ENCODE assay signal across 15 cellular contexts in genomic region chr22:22425366-22425765, GRCh38.
"Had no signal": no experiment of that assay in that cellular context is flagged by ENCODE, and none has a peak within 500 bp of the region (broad histone marks: within the 10 kb centered on the region; RNA-seq: fewer than 3 reads in every experiment).

No MANE protein-coding gene starts in this region.

- H3K4me3 Mint-ChIP-seq: activated naive CD4-positive, alpha-beta T cell treated with anti-CD3 and anti-CD28 coated beads, Interleukin-2, amount 10 ng/mL, durations not matched to agents 7 days and 5 days; brain; central memory CD8-positive, alpha-beta T cell; neural crest cell had no signal

- FAIRE-seq: frontal cortex, islet of Langerhans had no signal

- ATAC-seq: heart left ventricle had no signal

- H3K27ac Mint-ChIP-seq: activated naive CD4-positive, alpha-beta T cell treated with anti-CD3 and anti-CD28 coated beads, Interleukin-2, amount 10 ng/mL, durations not matched to agents 7 days and 5 days; activated T-helper 2 cell treated with anti-CD3 and anti-CD28 coated beads, Interferon-gamma antibody, Interleukin-2, Interleukin-4, amounts not matched to agents 10 μg/mL and 5 μg/mL and 100 μg/mL, durations not matched to agents 14 hours and 24 hours and 36 hours had no signal

- H3K27ac ChIP-seq: heart left ventricle, tibial nerve, vagina had no signal

- H3K4me1 Mint-ChIP-seq: activated naive CD4-positive, alpha-beta T cell treated with anti-CD3 and anti-CD28 coated beads, Interleukin-2, amount 10 ng/mL, durations not matched to agents 7 days and 5 days; central memory CD8-positive, alpha-beta T cell had no signal

- H3K27me3 ChIP-seq: vagina had no signal

- H3K4me1 ChIP-seq: heart left ventricle, tibial nerve, vagina had no signal

- DNase-seq: activated CD4-positive, alpha-beta T cell treated with anti-CD3 and anti-CD28 coated beads, Interleukin-2, amount 50 U/mL, for 1 hour; activated naive CD4-positive, alpha-beta T cell treated with anti-CD3 and anti-CD28 coated beads, Interleukin-2, amount 10 ng/mL, durations not matched to agents 7 days and 5 days; cortex of kidney; effector memory CD4-positive, alpha-beta T cell; heart left ventricle; stimulated activated CD4-positive, alpha-beta T cell treated with anti-CD3 and anti-CD28 coated beads, Interleukin-15, amount 100 ng/mL, for 24 hours; stimulated activated CD4-positive, alpha-beta T cell treated with anti-CD3 and anti-CD28 coated beads, Interleukin-4, amount 100 ng/mL, for 4 hours had no signal

- H3K9me3 ChIP-seq: heart left ventricle, tibial nerve, vagina had no signal

- H3K4me3 ChIP-seq: heart left ventricle, tibial nerve, vagina had no signal

- H3K9me3 Mint-ChIP-seq: activated naive CD4-positive, alpha-beta T cell treated with anti-CD3 and anti-CD28 coated beads, Interleukin-2, amount 10 ng/mL, durations not matched to agents 7 days and 5 days; activated T-helper 2 cell treated with anti-CD3 and anti-CD28 coated beads, Interferon-gamma antibody, Interleukin-2, Interleukin-4, amounts not matched to agents 10 μg/mL and 5 μg/mL and 100 μg/mL, durations not matched to agents 14 hours and 24 hours and 36 hours; central memory CD8-positive, alpha-beta T cell; neural crest cell had no signal

- H3K36me3 ChIP-seq: heart left ventricle, tibial nerve, vagina had no signal
